ENCODE assay signal across 1 cellular context in genomic region chr11:117662870-117663269, GRCh38.
TF ChIP-seq lines count a peak whose summit lies in the region.

No MANE protein-coding gene starts in this region.

TF ChIP-seq in H1, 55 proteins besides CTCF, POLR2A, EP300 and RAD21:
- no peak for TF ChIP-seq SIX5 (IDR thresholded peaks at IDR 0.05; ENCODE audit: low read depth, low read length)
- no peak for TF ChIP-seq BCL11A (IDR thresholded peaks at IDR 0.05; ENCODE audit: low read depth in 2 of 2, low read length in 2 of 2)
- TF ChIP-seq SP4 (IDR thresholded peaks at IDR 0.05; ENCODE audit: low read length), result no peak
- no peak for TF ChIP-seq NRF1 (IDR thresholded peaks at IDR 0.05; ENCODE audit: low read depth, low read length)
- no peak for TF ChIP-seq ATF2 (IDR thresholded peaks at IDR 0.05; ENCODE audit: low read length)
- no peak for TF ChIP-seq TCF12 (IDR thresholded peaks at IDR 0.05; ENCODE audit: low read depth, low read length)
- TF ChIP-seq RFX5 (IDR thresholded peaks at IDR 0.05; ENCODE audit: borderline replicate concordance, low read depth, low read length), result no peak
- TF ChIP-seq SUZ12 (IDR thresholded peaks at IDR 0.05; ENCODE audit: low read length), result no peak
